In the genomic region with DNA sequence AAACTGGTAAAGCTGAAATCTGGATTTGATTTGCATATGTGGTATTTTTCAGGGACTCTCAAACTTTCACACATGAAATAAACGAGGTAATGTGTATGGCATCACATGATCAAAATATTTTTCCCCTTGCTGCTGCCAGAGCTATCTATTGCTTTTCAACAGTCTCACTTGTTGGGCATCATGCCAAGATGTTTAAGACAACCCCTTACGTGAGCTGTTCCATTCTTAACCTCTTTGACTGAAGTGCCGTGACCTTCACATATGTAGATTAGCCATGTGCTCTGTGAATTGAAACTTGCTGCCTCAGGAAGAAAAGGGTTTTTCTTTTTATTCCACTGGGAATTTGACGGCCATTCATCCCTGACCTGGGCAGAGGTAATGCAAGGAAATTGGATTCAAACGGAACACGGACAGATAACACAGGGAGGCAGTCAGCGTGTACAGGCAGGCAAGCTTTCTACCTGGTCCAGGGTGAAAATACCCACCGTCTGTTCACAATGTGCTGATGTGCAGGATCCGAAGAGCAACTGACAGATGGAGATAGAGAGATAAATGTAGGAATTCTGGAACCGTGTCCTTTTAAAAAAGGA, we compare ENCODE assay signal across 1 cellular context.
A peak's percentile ranks its signal among the peaks of the same experiment; 100 is the strongest.
TF ChIP-seq lines count a peak whose summit lies in the region.

No MANE protein-coding gene starts in this region.

TF ChIP-seq in K562, 482 proteins besides CTCF, POLR2A, EP300 and RAD21 (continues in another document):
- TF ChIP-seq ZNF224 (CRISPR knock-in tag; IDR thresholded peaks at IDR 0.05) (no peak), TAF9B (IDR thresholded peaks at IDR 0.05; ENCODE audit: partially characterized antibody) (no peak), NR2C2 (CRISPR knock-in tag; IDR thresholded peaks at IDR 0.05) (no peak), NR2C2 (tag; IDR thresholded peaks at IDR 0.05) (peak; percentile 47), BACH1 (tag; IDR thresholded peaks at IDR 0.05) (no peak), HNRNPUL1 (IDR thresholded peaks at IDR 0.05; ENCODE audit: low read length) (0 out of 2 replicates have a peak, but pooled peaks have one; percentile 49), NFIX (CRISPR knock-in tag; IDR thresholded peaks at IDR 0.05; ENCODE audit: low read depth) (peak; percentile 52; the same call in 1 of the 2 replicates), OTX1 (CRISPR knock-in tag; IDR thresholded peaks at IDR 0.05) (no peak), MYC (IDR thresholded peaks at IDR 0.05; ENCODE audit: low read depth, low read length) (peak; percentile 49; the same call in 1 of the 2 replicates), MYC (CRISPR knock-in tag; IDR thresholded peaks at IDR 0.05; ENCODE audit: borderline replicate concordance, low read depth) (no peak), MAFG (tag; conservative IDR thresholded peaks at IDR 0.05) (no peak; the same call in 1 of the 2 replicates), ZNF316 (IDR thresholded peaks at IDR 0.05) (peak; percentile 54), C11orf30 (IDR thresholded peaks at IDR 0.05; ENCODE audit: low read depth) (peak; percentile 48), HDAC1 (IDR thresholded peaks at IDR 0.05) (0 out of 4 replicates have a peak, but pooled peaks of 1 of the 2 experiments have one; percentile 20), ZNF140 (CRISPR knock-in tag; IDR thresholded peaks at IDR 0.05) (no peak), NFIC (IDR thresholded peaks at IDR 0.05) (peak; percentile 96), NR2C1 (IDR thresholded peaks at IDR 0.05) (peak; percentile 37; the same call in 1 of the 2 replicates), NR2C1 (tag; IDR thresholded peaks at IDR 0.05) (peak; percentile 52; the same call in 1 of the 2 replicates), ESRRA (IDR thresholded peaks at IDR 0.05; ENCODE audit: borderline replicate concordance, low read depth) (peak; percentile 80), EP400 (IDR thresholded peaks at IDR 0.05) (peak; percentile 26; the same call in 1 of the 2 replicates), DPF2 (IDR thresholded peaks at IDR 0.05) (peak; percentile 35; the same call in 1 of the 2 replicates), BHLHE40 (IDR thresholded peaks at IDR 0.05; ENCODE audit: low read length) (peak; percentile 27; the same call in 1 of the 2 replicates), ZNF584 (CRISPR knock-in tag; IDR thresholded peaks at IDR 0.05; ENCODE audit: low read depth) (no peak), TOE1 (IDR thresholded peaks at IDR 0.05; ENCODE audit: borderline replicate concordance) (peak; percentile 74; the same call in 1 of the 2 replicates), TOE1 (CRISPR knock-in tag; IDR thresholded peaks at IDR 0.05; ENCODE audit: borderline replicate concordance, low read depth) (no peak)
- TF ChIP-seq, protein P1, sequence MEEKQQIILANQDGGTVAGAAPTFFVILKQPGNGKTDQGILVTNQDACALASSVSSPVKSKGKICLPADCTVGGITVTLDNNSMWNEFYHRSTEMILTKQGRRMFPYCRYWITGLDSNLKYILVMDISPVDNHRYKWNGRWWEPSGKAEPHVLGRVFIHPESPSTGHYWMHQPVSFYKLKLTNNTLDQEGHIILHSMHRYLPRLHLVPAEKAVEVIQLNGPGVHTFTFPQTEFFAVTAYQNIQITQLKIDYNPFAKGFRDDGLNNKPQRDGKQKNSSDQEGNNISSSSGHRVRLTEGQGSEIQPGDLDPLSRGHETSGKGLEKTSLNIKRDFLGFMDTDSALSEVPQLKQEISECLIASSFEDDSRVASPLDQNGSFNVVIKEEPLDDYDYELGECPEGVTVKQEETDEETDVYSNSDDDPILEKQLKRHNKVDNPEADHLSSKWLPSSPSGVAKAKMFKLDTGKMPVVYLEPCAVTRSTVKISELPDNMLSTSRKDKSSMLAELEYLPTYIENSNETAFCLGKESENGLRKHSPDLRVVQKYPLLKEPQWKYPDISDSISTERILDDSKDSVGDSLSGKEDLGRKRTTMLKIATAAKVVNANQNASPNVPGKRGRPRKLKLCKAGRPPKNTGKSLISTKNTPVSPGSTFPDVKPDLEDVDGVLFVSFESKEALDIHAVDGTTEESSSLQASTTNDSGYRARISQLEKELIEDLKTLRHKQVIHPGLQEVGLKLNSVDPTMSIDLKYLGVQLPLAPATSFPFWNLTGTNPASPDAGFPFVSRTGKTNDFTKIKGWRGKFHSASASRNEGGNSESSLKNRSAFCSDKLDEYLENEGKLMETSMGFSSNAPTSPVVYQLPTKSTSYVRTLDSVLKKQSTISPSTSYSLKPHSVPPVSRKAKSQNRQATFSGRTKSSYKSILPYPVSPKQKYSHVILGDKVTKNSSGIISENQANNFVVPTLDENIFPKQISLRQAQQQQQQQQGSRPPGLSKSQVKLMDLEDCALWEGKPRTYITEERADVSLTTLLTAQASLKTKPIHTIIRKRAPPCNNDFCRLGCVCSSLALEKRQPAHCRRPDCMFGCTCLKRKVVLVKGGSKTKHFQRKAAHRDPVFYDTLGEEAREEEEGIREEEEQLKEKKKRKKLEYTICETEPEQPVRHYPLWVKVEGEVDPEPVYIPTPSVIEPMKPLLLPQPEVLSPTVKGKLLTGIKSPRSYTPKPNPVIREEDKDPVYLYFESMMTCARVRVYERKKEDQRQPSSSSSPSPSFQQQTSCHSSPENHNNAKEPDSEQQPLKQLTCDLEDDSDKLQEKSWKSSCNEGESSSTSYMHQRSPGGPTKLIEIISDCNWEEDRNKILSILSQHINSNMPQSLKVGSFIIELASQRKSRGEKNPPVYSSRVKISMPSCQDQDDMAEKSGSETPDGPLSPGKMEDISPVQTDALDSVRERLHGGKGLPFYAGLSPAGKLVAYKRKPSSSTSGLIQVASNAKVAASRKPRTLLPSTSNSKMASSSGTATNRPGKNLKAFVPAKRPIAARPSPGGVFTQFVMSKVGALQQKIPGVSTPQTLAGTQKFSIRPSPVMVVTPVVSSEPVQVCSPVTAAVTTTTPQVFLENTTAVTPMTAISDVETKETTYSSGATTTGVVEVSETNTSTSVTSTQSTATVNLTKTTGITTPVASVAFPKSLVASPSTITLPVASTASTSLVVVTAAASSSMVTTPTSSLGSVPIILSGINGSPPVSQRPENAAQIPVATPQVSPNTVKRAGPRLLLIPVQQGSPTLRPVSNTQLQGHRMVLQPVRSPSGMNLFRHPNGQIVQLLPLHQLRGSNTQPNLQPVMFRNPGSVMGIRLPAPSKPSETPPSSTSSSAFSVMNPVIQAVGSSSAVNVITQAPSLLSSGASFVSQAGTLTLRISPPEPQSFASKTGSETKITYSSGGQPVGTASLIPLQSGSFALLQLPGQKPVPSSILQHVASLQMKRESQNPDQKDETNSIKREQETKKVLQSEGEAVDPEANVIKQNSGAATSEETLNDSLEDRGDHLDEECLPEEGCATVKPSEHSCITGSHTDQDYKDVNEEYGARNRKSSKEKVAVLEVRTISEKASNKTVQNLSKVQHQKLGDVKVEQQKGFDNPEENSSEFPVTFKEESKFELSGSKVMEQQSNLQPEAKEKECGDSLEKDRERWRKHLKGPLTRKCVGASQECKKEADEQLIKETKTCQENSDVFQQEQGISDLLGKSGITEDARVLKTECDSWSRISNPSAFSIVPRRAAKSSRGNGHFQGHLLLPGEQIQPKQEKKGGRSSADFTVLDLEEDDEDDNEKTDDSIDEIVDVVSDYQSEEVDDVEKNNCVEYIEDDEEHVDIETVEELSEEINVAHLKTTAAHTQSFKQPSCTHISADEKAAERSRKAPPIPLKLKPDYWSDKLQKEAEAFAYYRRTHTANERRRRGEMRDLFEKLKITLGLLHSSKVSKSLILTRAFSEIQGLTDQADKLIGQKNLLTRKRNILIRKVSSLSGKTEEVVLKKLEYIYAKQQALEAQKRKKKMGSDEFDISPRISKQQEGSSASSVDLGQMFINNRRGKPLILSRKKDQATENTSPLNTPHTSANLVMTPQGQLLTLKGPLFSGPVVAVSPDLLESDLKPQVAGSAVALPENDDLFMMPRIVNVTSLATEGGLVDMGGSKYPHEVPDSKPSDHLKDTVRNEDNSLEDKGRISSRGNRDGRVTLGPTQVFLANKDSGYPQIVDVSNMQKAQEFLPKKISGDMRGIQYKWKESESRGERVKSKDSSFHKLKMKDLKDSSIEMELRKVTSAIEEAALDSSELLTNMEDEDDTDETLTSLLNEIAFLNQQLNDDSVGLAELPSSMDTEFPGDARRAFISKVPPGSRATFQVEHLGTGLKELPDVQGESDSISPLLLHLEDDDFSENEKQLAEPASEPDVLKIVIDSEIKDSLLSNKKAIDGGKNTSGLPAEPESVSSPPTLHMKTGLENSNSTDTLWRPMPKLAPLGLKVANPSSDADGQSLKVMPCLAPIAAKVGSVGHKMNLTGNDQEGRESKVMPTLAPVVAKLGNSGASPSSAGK (IDR thresholded peaks at IDR 0.05) = 0 out of 2 replicates have a peak, but pooled peaks have one; percentile 9
- TF ChIP-seq, protein P2, sequence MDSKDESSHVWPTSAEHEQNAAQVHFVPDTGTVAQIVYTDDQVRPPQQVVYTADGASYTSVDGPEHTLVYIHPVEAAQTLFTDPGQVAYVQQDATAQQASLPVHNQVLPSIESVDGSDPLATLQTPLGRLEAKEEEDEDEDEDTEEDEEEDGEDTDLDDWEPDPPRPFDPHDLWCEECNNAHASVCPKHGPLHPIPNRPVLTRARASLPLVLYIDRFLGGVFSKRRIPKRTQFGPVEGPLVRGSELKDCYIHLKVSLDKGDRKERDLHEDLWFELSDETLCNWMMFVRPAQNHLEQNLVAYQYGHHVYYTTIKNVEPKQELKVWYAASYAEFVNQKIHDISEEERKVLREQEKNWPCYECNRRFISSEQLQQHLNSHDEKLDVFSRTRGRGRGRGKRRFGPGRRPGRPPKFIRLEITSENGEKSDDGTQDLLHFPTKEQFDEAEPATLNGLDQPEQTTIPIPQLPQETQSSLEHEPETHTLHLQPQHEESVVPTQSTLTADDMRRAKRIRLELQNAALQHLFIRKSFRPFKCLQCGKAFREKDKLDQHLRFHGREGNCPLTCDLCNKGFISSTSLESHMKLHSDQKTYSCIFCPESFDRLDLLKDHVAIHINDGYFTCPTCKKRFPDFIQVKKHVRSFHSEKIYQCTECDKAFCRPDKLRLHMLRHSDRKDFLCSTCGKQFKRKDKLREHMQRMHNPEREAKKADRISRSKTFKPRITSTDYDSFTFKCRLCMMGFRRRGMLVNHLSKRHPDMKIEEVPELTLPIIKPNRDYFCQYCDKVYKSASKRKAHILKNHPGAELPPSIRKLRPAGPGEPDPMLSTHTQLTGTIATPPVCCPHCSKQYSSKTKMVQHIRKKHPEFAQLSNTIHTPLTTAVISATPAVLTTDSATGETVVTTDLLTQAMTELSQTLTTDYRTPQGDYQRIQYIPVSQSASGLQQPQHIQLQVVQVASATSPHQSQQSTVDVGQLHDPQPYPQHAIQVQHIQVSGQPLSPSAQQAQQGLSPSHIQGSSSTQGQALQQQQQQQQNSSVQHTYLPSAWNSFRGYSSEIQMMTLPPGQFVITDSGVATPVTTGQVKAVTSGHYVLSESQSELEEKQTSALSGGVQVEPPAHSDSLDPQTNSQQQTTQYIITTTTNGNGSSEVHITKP (IDR thresholded peaks at IDR 0.05; ENCODE audit: partially characterized antibody) = peak; percentile 74
- TF ChIP-seq, protein P3, sequence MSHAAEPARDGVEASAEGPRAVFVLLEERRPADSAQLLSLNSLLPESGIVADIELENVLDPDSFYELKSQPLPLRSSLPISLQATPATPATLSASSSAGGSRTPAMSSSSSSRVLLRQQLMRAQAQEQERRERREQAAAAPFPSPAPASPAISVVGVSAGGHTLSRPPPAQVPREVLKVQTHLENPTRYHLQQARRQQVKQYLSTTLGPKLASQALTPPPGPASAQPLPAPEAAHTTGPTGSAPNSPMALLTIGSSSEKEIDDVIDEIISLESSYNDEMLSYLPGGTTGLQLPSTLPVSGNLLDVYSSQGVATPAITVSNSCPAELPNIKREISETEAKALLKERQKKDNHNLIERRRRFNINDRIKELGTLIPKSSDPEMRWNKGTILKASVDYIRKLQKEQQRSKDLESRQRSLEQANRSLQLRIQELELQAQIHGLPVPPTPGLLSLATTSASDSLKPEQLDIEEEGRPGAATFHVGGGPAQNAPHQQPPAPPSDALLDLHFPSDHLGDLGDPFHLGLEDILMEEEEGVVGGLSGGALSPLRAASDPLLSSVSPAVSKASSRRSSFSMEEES (CRISPR knock-in tag; IDR thresholded peaks at IDR 0.05) = peak; percentile 90
- TF ChIP-seq, protein P4, sequence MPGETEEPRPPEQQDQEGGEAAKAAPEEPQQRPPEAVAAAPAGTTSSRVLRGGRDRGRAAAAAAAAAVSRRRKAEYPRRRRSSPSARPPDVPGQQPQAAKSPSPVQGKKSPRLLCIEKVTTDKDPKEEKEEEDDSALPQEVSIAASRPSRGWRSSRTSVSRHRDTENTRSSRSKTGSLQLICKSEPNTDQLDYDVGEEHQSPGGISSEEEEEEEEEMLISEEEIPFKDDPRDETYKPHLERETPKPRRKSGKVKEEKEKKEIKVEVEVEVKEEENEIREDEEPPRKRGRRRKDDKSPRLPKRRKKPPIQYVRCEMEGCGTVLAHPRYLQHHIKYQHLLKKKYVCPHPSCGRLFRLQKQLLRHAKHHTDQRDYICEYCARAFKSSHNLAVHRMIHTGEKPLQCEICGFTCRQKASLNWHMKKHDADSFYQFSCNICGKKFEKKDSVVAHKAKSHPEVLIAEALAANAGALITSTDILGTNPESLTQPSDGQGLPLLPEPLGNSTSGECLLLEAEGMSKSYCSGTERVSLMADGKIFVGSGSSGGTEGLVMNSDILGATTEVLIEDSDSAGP (CRISPR knock-in tag; IDR thresholded peaks at IDR 0.05) = no peak
- TF ChIP-seq, protein P5, sequence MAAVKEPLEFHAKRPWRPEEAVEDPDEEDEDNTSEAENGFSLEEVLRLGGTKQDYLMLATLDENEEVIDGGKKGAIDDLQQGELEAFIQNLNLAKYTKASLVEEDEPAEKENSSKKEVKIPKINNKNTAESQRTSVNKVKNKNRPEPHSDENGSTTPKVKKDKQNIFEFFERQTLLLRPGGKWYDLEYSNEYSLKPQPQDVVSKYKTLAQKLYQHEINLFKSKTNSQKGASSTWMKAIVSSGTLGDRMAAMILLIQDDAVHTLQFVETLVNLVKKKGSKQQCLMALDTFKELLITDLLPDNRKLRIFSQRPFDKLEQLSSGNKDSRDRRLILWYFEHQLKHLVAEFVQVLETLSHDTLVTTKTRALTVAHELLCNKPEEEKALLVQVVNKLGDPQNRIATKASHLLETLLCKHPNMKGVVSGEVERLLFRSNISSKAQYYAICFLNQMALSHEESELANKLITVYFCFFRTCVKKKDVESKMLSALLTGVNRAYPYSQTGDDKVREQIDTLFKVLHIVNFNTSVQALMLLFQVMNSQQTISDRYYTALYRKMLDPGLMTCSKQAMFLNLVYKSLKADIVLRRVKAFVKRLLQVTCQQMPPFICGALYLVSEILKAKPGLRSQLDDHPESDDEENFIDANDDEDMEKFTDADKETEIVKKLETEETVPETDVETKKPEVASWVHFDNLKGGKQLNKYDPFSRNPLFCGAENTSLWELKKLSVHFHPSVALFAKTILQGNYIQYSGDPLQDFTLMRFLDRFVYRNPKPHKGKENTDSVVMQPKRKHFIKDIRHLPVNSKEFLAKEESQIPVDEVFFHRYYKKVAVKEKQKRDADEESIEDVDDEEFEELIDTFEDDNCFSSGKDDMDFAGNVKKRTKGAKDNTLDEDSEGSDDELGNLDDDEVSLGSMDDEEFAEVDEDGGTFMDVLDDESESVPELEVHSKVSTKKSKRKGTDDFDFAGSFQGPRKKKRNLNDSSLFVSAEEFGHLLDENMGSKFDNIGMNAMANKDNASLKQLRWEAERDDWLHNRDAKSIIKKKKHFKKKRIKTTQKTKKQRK (IDR thresholded peaks at IDR 0.05; ENCODE audit: borderline replicate concordance, low read depth, low read length) = no peak
